In the genomic region with DNA sequence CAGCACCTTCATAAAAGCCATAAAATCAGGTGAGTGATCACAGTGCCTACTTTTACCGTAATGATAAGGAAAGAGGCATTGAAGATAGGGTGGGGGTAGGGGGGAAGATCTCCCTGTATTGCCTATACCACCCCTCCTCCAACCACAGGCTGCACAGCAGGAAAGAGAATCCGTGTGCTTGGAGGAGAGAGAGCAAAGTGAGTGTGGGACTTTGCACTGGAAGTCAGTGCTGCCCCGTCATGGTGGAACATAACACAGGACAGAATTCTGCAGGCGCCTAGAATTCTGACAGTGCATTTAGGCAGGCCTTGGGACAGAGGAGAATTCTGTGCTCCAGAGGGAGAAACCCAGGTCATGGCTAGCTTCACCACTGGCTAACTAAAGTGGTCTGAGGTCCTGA, we compare ENCODE assay signal across 19 cellular contexts. TPM values are rescaled to one million over a fixed set of nuclear protein-coding genes. Genes with fewer than 3 reads are reported as not detected.
DNase-seq lines count a peak whose midpoint lies in the region; ATAC-seq and TF ChIP-seq lines count a peak whose summit lies in the region.
"Had no signal": no experiment of that assay in that cellular context is flagged by ENCODE, and none has a peak within 500 bp of the region (broad histone marks: within the 10 kb centered on the region; RNA-seq: fewer than 3 reads in every experiment).

No MANE protein-coding gene starts in this region.

- H3K4me3 ChIP-seq in Karpas-422 (ENCODE audit: low read length) = no peak overlapping the region
- H3K4me3 ChIP-seq in hepatocyte = no peak overlapping the region
- no peak overlapping the region for H3K4me3 ChIP-seq in liver (ENCODE audit: low read depth in 1 of 3, low read length in 3 of 3)
- H3K4me3 ChIP-seq: BLaER1 had no signal

- H3K79me2 ChIP-seq in Karpas-422 (ENCODE audit: low read length) (no peaks in the 10 kb centered on the region), hepatocyte (peaks cover 5% of the 10 kb centered on the region)

- TF ChIP-seq CTCF in hepatocyte (IDR thresholded peaks at IDR 0.05; ENCODE audit: poor library complexity) (no peak), liver (IDR thresholded peaks at IDR 0.05; ENCODE audit: low read depth, low read length, missing input control) (no peak)

- H3K9me2 ChIP-seq in Karpas-422 (replicated peaks; ENCODE audit: insufficient read depth, low read length) (no peaks in the 10 kb centered on the region), hepatocyte (replicated peaks; ENCODE audit: insufficient read depth) (no peaks in the 10 kb centered on the region)

- H4K20me1 ChIP-seq in Karpas-422 (ENCODE audit: insufficient read depth, low read depth, low read length) = no peaks in the 10 kb centered on the region
- H4K20me1 ChIP-seq in hepatocyte (ENCODE audit: insufficient read depth, poor library complexity, severe bottlenecking) = no peaks in the 10 kb centered on the region
- H4K20me1 ChIP-seq: BLaER1 had no signal

- H3K9ac ChIP-seq in Karpas-422 (ENCODE audit: low read length) = no peak overlapping the region
- H3K9ac ChIP-seq in liver (ENCODE audit: low read depth in 1 of 2, low read length in 2 of 2) = peak overlapping the region in 1 of 2 donors; percentile 43
- H3K9ac ChIP-seq: BLaER1 had no signal

- no peak overlapping the region for H3K27ac ChIP-seq in Karpas-422 (ENCODE audit: low read length)
- peak overlapping the region; percentile 21 for H3K27ac ChIP-seq in hepatocyte
- peak overlapping the region; percentile 79 to 81 for H3K27ac ChIP-seq in liver (ENCODE audit: low read depth in 1 of 2, low read length in 2 of 2)
- H3K27ac ChIP-seq: BLaER1, RWPE1 had no signal

- H3K27me3 ChIP-seq in Karpas-422 (ENCODE audit: low read length) (no peaks in the 10 kb centered on the region), hepatocyte (no peaks in the 10 kb centered on the region), liver (ENCODE audit: control insufficient read depth in 4 of 4, insufficient read depth in 4 of 4, low read length in 3 of 4) (no peaks in the 10 kb centered on the region)
- H3K27me3 ChIP-seq: BLaER1 had no signal

- no peaks in the 10 kb centered on the region for H3K27me3 Mint-ChIP-seq in activated T-cell treated with anti-CD3 and anti-CD28 coated beads, Interleukin-2, amount 50 U/mL, for 4 hours (ENCODE audit: low read depth)
- H3K27me3 Mint-ChIP-seq in stimulated activated memory B cell treated with anti-CD40 and anti-IgM and Interleukin-4, amounts not matched to agents 10 μg/mL and 1 μg/mL and 100 μg/mL, for 72 hours = no peaks in the 10 kb centered on the region
- H3K27me3 Mint-ChIP-seq: CD4-positive, CD25-positive, alpha-beta regulatory T cell had no signal

- no peaks in the 10 kb centered on the region for H3K36me3 ChIP-seq in Karpas-422 (ENCODE audit: insufficient read depth, low read length)
- no peaks in the 10 kb centered on the region for H3K36me3 ChIP-seq in hepatocyte (replicated peaks; ENCODE audit: insufficient read depth, low read depth)
- H3K36me3 ChIP-seq in liver (ENCODE audit: control insufficient read depth in 4 of 4, insufficient read depth in 3 of 4, low read depth in 1 of 4, low read length in 3 of 4) = no peaks in the 10 kb centered on the region

- no peak overlapping the region for H3K4me3 Mint-ChIP-seq in activated T-cell treated with anti-CD3 and anti-CD28 coated beads, Interleukin-2, amount 50 U/mL, for 4 hours
- H3K4me3 Mint-ChIP-seq in stimulated activated memory B cell treated with anti-CD40 and anti-IgM and Interleukin-4, amounts not matched to agents 10 μg/mL and 1 μg/mL and 100 μg/mL, for 72 hours = no peak overlapping the region
- H3K4me3 Mint-ChIP-seq: CD4-positive, CD25-positive, alpha-beta regulatory T cell had no signal

- H3K27ac Mint-ChIP-seq in stimulated activated memory B cell treated with anti-CD40 and anti-IgM and Interleukin-4, amounts not matched to agents 10 μg/mL and 1 μg/mL and 100 μg/mL, for 72 hours = no peak overlapping the region

- no peak for ATAC-seq in HG03469 (IDR thresholded peaks at IDR 0.05; ENCODE audit: unreplicated experiment)
- ATAC-seq in activated T-cell treated with anti-CD3 and anti-CD28 coated beads, Interleukin-2, amount 50 U/mL, for 4 hours = no peak
- ATAC-seq in stimulated activated memory B cell treated with anti-CD40 and anti-IgM and Interleukin-4, amounts not matched to agents 10 μg/mL and 1 μg/mL and 100 μg/mL, for 72 hours = no peak
- ATAC-seq: Panc1 had no signal

- H3K36me3 Mint-ChIP-seq in activated T-cell treated with anti-CD3 and anti-CD28 coated beads, Interleukin-2, amount 50 U/mL, for 4 hours (ENCODE audit: insufficient read depth) = peaks cover 9% of the 10 kb centered on the region
- H3K36me3 Mint-ChIP-seq in stimulated activated memory B cell treated with anti-CD40 and anti-IgM and Interleukin-4, amounts not matched to agents 10 μg/mL and 1 μg/mL and 100 μg/mL, for 72 hours = peaks cover 20% of the 10 kb centered on the region

- DNase-seq in Karpas-422 (peak; percentile 19), hepatocyte (ENCODE audit: low spot score) (peak; percentile 46), NCI-H187 treated with DMSO at 0.1 percent for 48 hours (lab: John Stamatoyannopoulos, UW) (no peak)
- DNase-seq in activated T-cell treated with anti-CD3 and anti-CD28 coated beads, Interleukin-2, amount 50 U/mL, for 4 hours = no peak
- DNase-seq: CD4-positive, CD25-positive, alpha-beta regulatory T cell; DMS153; DND-41; KG1; MM.1S; NCI-H2029 treated with DMSO at 0.1 percent for 48 hours; NCI-H446 treated with DMSO at 0.1 percent for 48 hours; NCI-H526 treated with DMSO at 0.1 percent for 48 hours; SHP77 had no signal

- H3K4me1 ChIP-seq in Karpas-422 (ENCODE audit: low read length) (peaks cover 4% of the 10 kb centered on the region; the same call in 1 of the 2 replicates), hepatocyte (ENCODE audit: insufficient read depth) (peaks cover 7% of the 10 kb centered on the region), liver (ENCODE audit: control insufficient read depth in 4 of 4, insufficient read depth in 4 of 4, low read length in 3 of 4) (peaks cover 8 to 40% (median 32%) of the 10 kb centered on the region in 4 donors)

- H2AFZ ChIP-seq in Karpas-422 (ENCODE audit: low read length) (no peak overlapping the region), hepatocyte (no peak overlapping the region)

- H3K4me2 ChIP-seq in Karpas-422 (ENCODE audit: low read depth, low read length, poor library complexity, severe bottlenecking) = no peak overlapping the region
- H3K4me2 ChIP-seq in hepatocyte = peak overlapping the region; percentile 49
- H3K4me2 ChIP-seq: BLaER1 had no signal

- TF ChIP-seq RAD21 in liver (IDR thresholded peaks at IDR 0.05) = peak; percentile 30 to 35

- 37% methylated on average over 4 of the region's 4 CpGs for WGBS in hepatocyte (ENCODE audit: low lambda C conversion rate, missing lambda C conversion rate)
- WGBS in liver = 35% methylated on average over 4 of the region's 4 CpGs

- H3K9me3 ChIP-seq in Karpas-422 (ENCODE audit: low read length) (peaks cover 7% of the 10 kb centered on the region; the same call in 1 of the 2 replicates), hepatocyte (ENCODE audit: low read depth) (no peaks in the 10 kb centered on the region), liver (ENCODE audit: control insufficient read depth in 4 of 4, low read length in 3 of 4) (no peaks in the 10 kb centered on the region)

- no peaks in the 10 kb centered on the region for H3K4me1 Mint-ChIP-seq in activated T-cell treated with anti-CD3 and anti-CD28 coated beads, Interleukin-2, amount 50 U/mL, for 4 hours (ENCODE audit: low read depth)
- H3K4me1 Mint-ChIP-seq in stimulated activated memory B cell treated with anti-CD40 and anti-IgM and Interleukin-4, amounts not matched to agents 10 μg/mL and 1 μg/mL and 100 μg/mL, for 72 hours = no peaks in the 10 kb centered on the region
- H3K4me1 Mint-ChIP-seq: CD4-positive, CD25-positive, alpha-beta regulatory T cell had no signal

- peaks cover 7% of the 10 kb centered on the region for H3K9me3 Mint-ChIP-seq in activated T-cell treated with anti-CD3 and anti-CD28 coated beads, Interleukin-2, amount 50 U/mL, for 4 hours
- peaks cover 4% of the 10 kb centered on the region for H3K9me3 Mint-ChIP-seq in stimulated activated memory B cell treated with anti-CD40 and anti-IgM and Interleukin-4, amounts not matched to agents 10 μg/mL and 1 μg/mL and 100 μg/mL, for 72 hours

TF ChIP-seq in liver, 16 proteins besides CTCF, POLR2A, EP300 and RAD21 (continues in another document):
- TF ChIP-seq NR2F2 (IDR thresholded peaks at IDR 0.05) (no peak), HNF4A (conservative IDR thresholded peaks at IDR 0.05) (peak; percentile 92 to 94)

RNA-seq across cellular contexts. Expression of gene C5, which starts 3.5 kb away (rescaled TPM):
- total RNA-seq in Karpas-422 (2014; rRNA removed; shearing (Covaris generic); ENCODE audit: low replicate concordance) = 6.2 and 10.2 TPM in 2 replicates
- total RNA-seq in hepatocyte (50.3 and 55.4 TPM in 2 replicates), liver (100 to 1,000 TPM; 456 to 485 TPM)
- polyA plus RNA-seq in hepatocyte (9.4 and 13.8 TPM in 2 replicates), liver (100 to 1,000 TPM; 127 to 266 TPM)
- total RNA-seq in activated T-cell treated with anti-CD3 and anti-CD28 coated beads, Interleukin-2, amount 50 U/mL, for 4 hours = under 1 TPM; 0.11 to 0.27 (median 0.18) TPM

RNA-seq across cellular contexts. Expression of gene CNTRL, which starts 21.2 kb away (rescaled TPM):
- total RNA-seq in Karpas-422 (2014; rRNA removed; shearing (Covaris generic); ENCODE audit: low replicate concordance) = 81.7 and 94.6 TPM in 2 replicates
- total RNA-seq in hepatocyte (7.9 and 10.8 TPM in 2 replicates), liver (1 to 10 TPM; 6.3 to 8.7 TPM)
- polyA plus RNA-seq in hepatocyte (3.4 and 4.3 TPM in 2 replicates), liver (1 to 10 TPM; 1.6 to 2.5 TPM)
- 10 to 100 TPM; 45.4 to 48.6 (median 46.5) TPM for total RNA-seq in activated T-cell treated with anti-CD3 and anti-CD28 coated beads, Interleukin-2, amount 50 U/mL, for 4 hours

Comparison
In these comparisons a context has a peak if more than half of its experiments do, and no peak if none do; other contexts are left out.
1. DNase-seq: peak in Karpas-422 (single experiment) and hepatocyte (single experiment); none in NCI-H187 treated with DMSO at 0.1 percent for 48 hours (single experiment) and activated T-cell treated with anti-CD3 and anti-CD28 coated beads, Interleukin-2, amount 50 U/mL, for 4 hours (single experiment).